17 cellular contexts compared by ENCODE assay signal in genomic region chr1:6044481-6045109, GRCh38.
"Had no signal": no experiment of that assay in that cellular context is flagged by ENCODE, and none has a peak within 500 bp of the region (broad histone marks: within the 10 kb centered on the region; RNA-seq: fewer than 3 reads in every experiment).

No MANE protein-coding gene starts in this region.

- H3K9me3 ChIP-seq: ascending aorta, esophagus squamous epithelium, prostate gland, spleen, stomach, thoracic aorta had no signal

- H3K4me1 ChIP-seq: ascending aorta, esophagus squamous epithelium, prostate gland, stomach had no signal

- DNase-seq: activated CD4-positive, alpha-beta T cell treated with anti-CD3 and anti-CD28 coated beads for 1 hour; activated gamma-delta T cell; esophagus squamous epithelium; foreskin fibroblast; immature natural killer cell; left colon; naive B cell; occipital lobe; spleen; stimulated activated CD4-positive, alpha-beta T cell treated with anti-CD3 and anti-CD28 coated beads, Interleukin-2, amount 100 ng/mL, for 24 hours; stomach had no signal

- H3K4me3 Mint-ChIP-seq: immature natural killer cell, naive B cell had no signal

- FAIRE-seq: bronchial epithelial cell had no signal

- H3K9me3 Mint-ChIP-seq: immature natural killer cell, naive B cell had no signal

- ATAC-seq: left colon, sciatic nerve had no signal

- H3K27me3 Mint-ChIP-seq: naive B cell had no signal

- H3K27me3 ChIP-seq: ascending aorta, spleen had no signal

- H3K36me3 ChIP-seq: ascending aorta, esophagus squamous epithelium, prostate gland, thoracic aorta had no signal

- H3K4me3 ChIP-seq: ascending aorta, esophagus squamous epithelium, lung, prostate gland, spleen, stomach, thoracic aorta had no signal

- H3K27ac ChIP-seq: ascending aorta, esophagus squamous epithelium, prostate gland, spleen, stomach, thoracic aorta had no signal
